Comparison of ENCODE assay signal across 1 cellular context in the genomic region with DNA sequence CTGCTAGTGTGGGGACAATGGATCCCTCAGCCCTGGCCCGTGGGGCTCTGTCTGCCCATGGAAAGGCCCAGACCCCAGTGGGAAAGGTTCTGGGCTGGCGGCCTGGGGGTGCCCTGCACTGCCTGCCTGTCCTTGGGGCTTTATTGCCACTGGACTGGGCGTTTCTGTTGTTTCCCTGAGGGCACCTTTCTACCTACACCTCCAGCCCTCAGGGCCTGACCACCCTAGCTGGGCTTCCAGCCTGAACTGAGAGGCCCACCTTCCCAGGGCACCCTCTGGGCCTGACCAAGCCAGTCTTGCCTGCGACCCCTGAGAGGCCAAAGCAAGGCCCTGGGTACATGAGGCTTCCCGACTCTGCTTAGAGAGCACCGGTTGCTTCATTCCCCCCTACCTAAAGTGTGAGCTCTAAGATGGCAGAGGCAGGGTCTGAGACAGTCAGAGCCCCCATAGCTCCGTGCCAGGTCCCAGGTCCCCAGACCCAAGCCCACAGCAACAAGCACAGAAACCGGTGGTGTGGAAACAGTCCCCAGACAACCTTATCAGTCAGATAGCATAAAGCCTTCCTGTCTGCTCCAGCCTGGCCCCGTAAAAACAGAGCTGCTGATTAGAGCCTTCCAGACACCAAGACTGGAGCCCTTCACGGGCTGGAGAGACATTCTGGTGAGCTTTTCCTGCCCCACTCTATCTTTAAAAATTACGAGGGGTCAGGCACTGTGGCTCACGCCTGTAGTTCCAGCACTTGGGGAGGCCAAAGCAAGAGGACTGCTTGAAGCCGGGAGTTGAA.
TF ChIP-seq lines count a peak whose summit lies in the region.

No MANE protein-coding gene starts in this region.

TF ChIP-seq in K562, 482 proteins besides CTCF, POLR2A, EP300 and RAD21 (continued from another document):
- TF ChIP-seq CREB1 (IDR thresholded peaks at IDR 0.05), result no peak
- TF ChIP-seq CREB1 (CRISPR knock-in tag; IDR thresholded peaks at IDR 0.05), result no peak
- TF ChIP-seq MYBL2 (IDR thresholded peaks at IDR 0.05; ENCODE audit: low read depth), result no peak
- TF ChIP-seq MYBL2 (CRISPR knock-in tag; IDR thresholded peaks at IDR 0.05; ENCODE audit: borderline replicate concordance), result no peak
- TF ChIP-seq, protein P1, sequence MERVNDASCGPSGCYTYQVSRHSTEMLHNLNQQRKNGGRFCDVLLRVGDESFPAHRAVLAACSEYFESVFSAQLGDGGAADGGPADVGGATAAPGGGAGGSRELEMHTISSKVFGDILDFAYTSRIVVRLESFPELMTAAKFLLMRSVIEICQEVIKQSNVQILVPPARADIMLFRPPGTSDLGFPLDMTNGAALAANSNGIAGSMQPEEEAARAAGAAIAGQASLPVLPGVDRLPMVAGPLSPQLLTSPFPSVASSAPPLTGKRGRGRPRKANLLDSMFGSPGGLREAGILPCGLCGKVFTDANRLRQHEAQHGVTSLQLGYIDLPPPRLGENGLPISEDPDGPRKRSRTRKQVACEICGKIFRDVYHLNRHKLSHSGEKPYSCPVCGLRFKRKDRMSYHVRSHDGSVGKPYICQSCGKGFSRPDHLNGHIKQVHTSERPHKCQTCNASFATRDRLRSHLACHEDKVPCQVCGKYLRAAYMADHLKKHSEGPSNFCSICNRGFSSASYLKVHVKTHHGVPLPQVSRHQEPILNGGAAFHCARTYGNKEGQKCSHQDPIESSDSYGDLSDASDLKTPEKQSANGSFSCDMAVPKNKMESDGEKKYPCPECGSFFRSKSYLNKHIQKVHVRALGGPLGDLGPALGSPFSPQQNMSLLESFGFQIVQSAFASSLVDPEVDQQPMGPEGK (CRISPR knock-in tag; IDR thresholded peaks at IDR 0.05; ENCODE audit: borderline replicate concordance), result no peak
- TF ChIP-seq CHCHD3 (CRISPR knock-in tag; IDR thresholded peaks at IDR 0.05), result no peak
- TF ChIP-seq NUFIP1 (IDR thresholded peaks at IDR 0.05; ENCODE audit: partially characterized antibody), result no peak
- 0 out of 2 replicates have a peak, but pooled peaks have one; percentile 23 for TF ChIP-seq TCF3 (CRISPR knock-in tag; IDR thresholded peaks at IDR 0.05)
- TF ChIP-seq ILK (tag; IDR thresholded peaks at IDR 0.05; ENCODE audit: borderline replicate concordance, low read depth), result no peak
- TF ChIP-seq ARID1B (IDR thresholded peaks at IDR 0.05), result peak; percentile 41
- TF ChIP-seq TRIM24 (IDR thresholded peaks at IDR 0.05), result peak in 1 of 2 experiments; percentile 9; a peak in 1 of 4 replicates
- no peak for TF ChIP-seq RUNX1 (IDR thresholded peaks at IDR 0.05; ENCODE audit: low read depth)
- no peak for TF ChIP-seq FOXJ2 (tag; IDR thresholded peaks at IDR 0.05)
- TF ChIP-seq ZNF780A (CRISPR knock-in tag; IDR thresholded peaks at IDR 0.05), result no peak
- no peak for TF ChIP-seq SLC30A9 (CRISPR knock-in tag; IDR thresholded peaks at IDR 0.05)
- TF ChIP-seq ZNF146 (CRISPR knock-in tag; IDR thresholded peaks at IDR 0.05; ENCODE audit: unreplicated experiment), result no peak
- TF ChIP-seq KAT7 (CRISPR knock-in tag; IDR thresholded peaks at IDR 0.05; ENCODE audit: borderline replicate concordance), result 0 out of 2 replicates have a peak, but pooled peaks have one; percentile 40
- TF ChIP-seq ZNF184 (CRISPR knock-in tag; IDR thresholded peaks at IDR 0.05), result no peak
- 0 out of 2 replicates have a peak, but pooled peaks have one; percentile 18 for TF ChIP-seq GATA2 (CRISPR knock-in tag; IDR thresholded peaks at IDR 0.05)
- 0 out of 2 replicates have a peak, but pooled peaks have one; percentile 13 for TF ChIP-seq SMARCA4 (IDR thresholded peaks at IDR 0.05)
- TF ChIP-seq KLF1 (tag; IDR thresholded peaks at IDR 0.05), result no peak
- TF ChIP-seq, protein P2, sequence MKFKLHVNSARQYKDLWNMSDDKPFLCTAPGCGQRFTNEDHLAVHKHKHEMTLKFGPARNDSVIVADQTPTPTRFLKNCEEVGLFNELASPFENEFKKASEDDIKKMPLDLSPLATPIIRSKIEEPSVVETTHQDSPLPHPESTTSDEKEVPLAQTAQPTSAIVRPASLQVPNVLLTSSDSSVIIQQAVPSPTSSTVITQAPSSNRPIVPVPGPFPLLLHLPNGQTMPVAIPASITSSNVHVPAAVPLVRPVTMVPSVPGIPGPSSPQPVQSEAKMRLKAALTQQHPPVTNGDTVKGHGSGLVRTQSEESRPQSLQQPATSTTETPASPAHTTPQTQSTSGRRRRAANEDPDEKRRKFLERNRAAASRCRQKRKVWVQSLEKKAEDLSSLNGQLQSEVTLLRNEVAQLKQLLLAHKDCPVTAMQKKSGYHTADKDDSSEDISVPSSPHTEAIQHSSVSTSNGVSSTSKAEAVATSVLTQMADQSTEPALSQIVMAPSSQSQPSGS (CRISPR knock-in tag; IDR thresholded peaks at IDR 0.05), result no peak
- peak in 1 of 2 experiments; percentile 23; a peak in 1 of 4 replicates for TF ChIP-seq RCOR1 (IDR thresholded peaks at IDR 0.05; ENCODE audit: borderline replicate concordance in 1 of 2, low read depth in 2 of 2, low read length in 2 of 2)
- TF ChIP-seq HNRNPK (IDR thresholded peaks at IDR 0.05; ENCODE audit: low read depth, low read length, poor library complexity, severe bottlenecking), result no peak
- no peak for TF ChIP-seq ZNF253 (CRISPR knock-in tag; conservative IDR thresholded peaks at IDR 0.05)
- TF ChIP-seq DPF2 (IDR thresholded peaks at IDR 0.05), result peak; percentile 50
- TF ChIP-seq CBX5 (IDR thresholded peaks at IDR 0.05; ENCODE audit: borderline replicate concordance, low read depth), result no peak
- no peak for TF ChIP-seq ZC3H8 (IDR thresholded peaks at IDR 0.05)
- TF ChIP-seq ZNF239 (CRISPR knock-in tag; IDR thresholded peaks at IDR 0.05), result no peak
- TF ChIP-seq NFXL1 (CRISPR knock-in tag; IDR thresholded peaks at IDR 0.05), result no peak
- TF ChIP-seq CCAR2 (IDR thresholded peaks at IDR 0.05; ENCODE audit: low read depth, low read length), result no peak
- TF ChIP-seq SP1 (CRISPR knock-in tag; IDR thresholded peaks at IDR 0.05), result no peak
- no peak for TF ChIP-seq MCM7 (IDR thresholded peaks at IDR 0.05)
- no peak for TF ChIP-seq TAF9B (IDR thresholded peaks at IDR 0.05; ENCODE audit: partially characterized antibody)
TF ChIP-seq in K562: peak in this region for 21.
